Comparison of ENCODE assay signal across 14 cellular contexts in the genomic region with DNA sequence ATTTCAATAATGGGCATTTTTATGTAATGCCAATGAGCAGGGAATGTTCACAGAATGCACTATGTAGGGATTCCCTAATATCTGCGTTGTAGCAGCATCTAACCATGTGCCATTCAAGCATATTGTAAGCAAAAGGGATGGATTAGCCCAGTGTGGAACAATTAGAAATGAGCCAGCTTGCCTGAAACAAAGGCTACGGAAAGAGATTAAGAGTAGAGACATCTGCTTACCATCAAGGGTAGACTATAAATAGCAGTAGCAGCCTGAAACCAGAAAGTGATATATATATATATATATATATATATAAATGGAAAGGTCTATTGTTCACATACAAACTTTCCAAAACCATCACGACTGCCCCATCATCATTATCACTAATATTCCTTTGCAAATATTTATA. TPM values are rescaled to one million over a fixed set of nuclear protein-coding genes. Genes with fewer than 3 reads are reported as not detected.
DNase-seq lines count a peak whose midpoint lies in the region; ATAC-seq, FAIRE-seq and TF ChIP-seq lines count a peak whose summit lies in the region.
"Had no signal": no experiment of that assay in that cellular context is flagged by ENCODE, and none has a peak within 500 bp of the region (broad histone marks: within the 10 kb centered on the region; RNA-seq: fewer than 3 reads in every experiment).

No MANE protein-coding gene starts in this region.

- H3K9me3 ChIP-seq in K562 (replicated peaks; ENCODE audit: control insufficient read depth, insufficient read depth, low read depth, low read length): no peaks in the 10 kb centered on the region
- H3K9me3 ChIP-seq: left ventricle myocardium inferior had no signal

- H3K4me1 ChIP-seq in K562 (replicated peaks in 1 of 2; ENCODE audit: control insufficient read depth in 2 of 2, insufficient read depth in 2 of 2, low read length in 2 of 2): peaks cover 3 to 18% of the 10 kb centered on the region in 2 experiments; a peak in 2 of 5 replicates

- no peak overlapping the region for H3K4me3 ChIP-seq in K562
- H3K4me3 ChIP-seq: left ventricle myocardium inferior had no signal

- WGBS in K562 (ENCODE audit: insufficient coverage, low coverage, missing lambda C conversion rate): 18% methylated on average over 3 of the region's 3 CpGs

- H3K9ac ChIP-seq in K562 (ENCODE audit: insufficient read depth in 1 of 2, low read depth in 2 of 2, low read length in 2 of 2): peak overlapping the region in 1 of 2 experiments; percentile 25; a peak in 1 of 4 replicates

- DNase-seq in K562 (ENCODE audit: extremely low read depth in 1 of 4, low spot score in 3 of 4) (no peak), DMS53 (lab: John Stamatoyannopoulos, UW) (no peak), iPS-NIHi7 (ENCODE audit: extremely low spot score) (no peak)
- no peak for DNase-seq in effector memory CD8-positive, alpha-beta T cell
- no peak for DNase-seq in activated CD4-positive, alpha-beta T cell treated with anti-CD3 and anti-CD28 coated beads for 4 hours
- DNase-seq: effector CD4-positive, alpha-beta T cell; head of caudate nucleus; left ventricle myocardium inferior; NCI-H2081 treated with DMSO at 0.1 percent for 48 hours had no signal

- TF ChIP-seq POLR2A in K562 (conservative IDR thresholded peaks at IDR 0.05): no peak

- H3K36me3 Mint-ChIP-seq in effector memory CD8-positive, alpha-beta T cell (ENCODE audit: insufficient read depth): no peaks in the 10 kb centered on the region

- no TSS peak for BruUV-seq in K562 (replicated peaks; lab: Mats Ljungman, UMichigan)

- TF ChIP-seq RAD21 in K562 (CRISPR knock-in tag; conservative IDR thresholded peaks at IDR 0.05 in 1 of 2, IDR thresholded peaks at IDR 0.05 in 1 of 2): no peak

- H4K20me1 ChIP-seq in K562 (replicated peaks; ENCODE audit: control insufficient read depth, insufficient read depth, low read length): no peaks in the 10 kb centered on the region

- H3K36me3 ChIP-seq in K562 (ENCODE audit: control insufficient read depth, insufficient read depth, low read length): no peaks in the 10 kb centered on the region
- H3K36me3 ChIP-seq: left ventricle myocardium inferior had no signal

- H2AFZ ChIP-seq in K562 (ENCODE audit: low read depth, low read length): peak overlapping the region; percentile 78

- in situ Hi-C loops in K562 (cut with MboI): no loop called here

- TF ChIP-seq CTCF in K562 (IDR thresholded peaks at IDR 0.05 in 2 of 3, conservative IDR thresholded peaks at IDR 0.05 in 1 of 3; ENCODE audit: insufficient read depth in 2 of 3, low read depth in 1 of 3, low read length in 3 of 3): no peak

- H3K9me3 Mint-ChIP-seq in effector memory CD8-positive, alpha-beta T cell: no peaks in the 10 kb centered on the region
- H3K9me3 Mint-ChIP-seq: stimulated activated naive CD8-positive, alpha-beta T cell treated with anti-CD3 and anti-CD28 coated beads, Interleukin-15, Interleukin-2, amounts not matched to agents 100 ng/mL and 50 ng/mL, for 24 hours had no signal

- intact Hi-C loops in K562 (cut with micrococcal nuclease): no loop called here

- peak overlapping the region; percentile 15; the same call in 2 of the 3 replicates for H3K27ac ChIP-seq in K562 (ENCODE audit: extremely low read depth, low read depth, low read length)
- H3K27ac ChIP-seq: left ventricle myocardium inferior had no signal

- H3K27me3 ChIP-seq in K562 (ENCODE audit: control insufficient read depth in 2 of 2, insufficient read depth in 2 of 2, low read length in 2 of 2): no peaks in the 10 kb centered on the region

- TF ChIP-seq EP300 in K562 (IDR thresholded peaks at IDR 0.05; ENCODE audit: low read length): no peak

- no peaks in the 10 kb centered on the region for H3K79me2 ChIP-seq in K562 (ENCODE audit: control insufficient read depth, insufficient read depth, low read length)

- no peak overlapping the region for H3K4me3 Mint-ChIP-seq in effector memory CD8-positive, alpha-beta T cell
- H3K4me3 Mint-ChIP-seq: stimulated activated naive CD8-positive, alpha-beta T cell treated with anti-CD3 and anti-CD28 coated beads, Interleukin-15, Interleukin-2, amounts not matched to agents 100 ng/mL and 50 ng/mL, for 24 hours had no signal

- FAIRE-seq in K562 (lab: Jason Lieb, UNC): no peak
- FAIRE-seq: RCC 7860 had no signal

- POLR2A ChIA-PET in K562 (lab: Yijun Ruan, JAX): interaction anchor here (0.6 kb wide), 1 partner anchor 16 kb away, joined by 3 read pairs; no protein-coding TSS in a partner anchor

- H3K4me2 ChIP-seq in K562 (ENCODE audit: insufficient read depth, low read length): peak overlapping the region; percentile 41

- CTCF ChIA-PET in K562 (lab: Yijun Ruan, JAX; ENCODE audit: low intra/inter-chr PET ratio): no interaction called here

- H3K27me3 Mint-ChIP-seq in effector memory CD8-positive, alpha-beta T cell: peaks cover 6 to 8% of the 10 kb centered on the region in 2 donors
- H3K27me3 Mint-ChIP-seq: stimulated activated naive CD8-positive, alpha-beta T cell treated with anti-CD3 and anti-CD28 coated beads, Interleukin-15, Interleukin-2, amounts not matched to agents 100 ng/mL and 50 ng/mL, for 24 hours had no signal

- H3K9me1 ChIP-seq in K562 (ENCODE audit: control insufficient read depth, insufficient read depth, low read length): no peaks in the 10 kb centered on the region

- no peak overlapping the region for H3K27ac Mint-ChIP-seq in effector memory CD8-positive, alpha-beta T cell
- H3K27ac Mint-ChIP-seq: stimulated activated naive CD8-positive, alpha-beta T cell treated with anti-CD3 and anti-CD28 coated beads, Interleukin-15, Interleukin-2, amounts not matched to agents 100 ng/mL and 50 ng/mL, for 24 hours had no signal

- no peaks in the 10 kb centered on the region for H3K4me1 Mint-ChIP-seq in effector memory CD8-positive, alpha-beta T cell (ENCODE audit: low read depth in 2 of 2)

- ATAC-seq in GM19023 (IDR thresholded peaks at IDR 0.05; ENCODE audit: unreplicated experiment) (peak; percentile 30), GM21825 (IDR thresholded peaks at IDR 0.05; ENCODE audit: unreplicated experiment) (peak; percentile 47), HG03378 (IDR thresholded peaks at IDR 0.05; ENCODE audit: unreplicated experiment) (peak; percentile 38), K562 (no peak)
- ATAC-seq in effector memory CD8-positive, alpha-beta T cell (replicated peaks): no peak

TF ChIP-seq in K562, 482 proteins besides CTCF, POLR2A, EP300 and RAD21 (continues in another document):
- no peak for TF ChIP-seq RB1 (IDR thresholded peaks at IDR 0.05; ENCODE audit: low read depth)
- TF ChIP-seq ZKSCAN8 (CRISPR knock-in tag; IDR thresholded peaks at IDR 0.05): no peak
- TF ChIP-seq, protein P1, sequence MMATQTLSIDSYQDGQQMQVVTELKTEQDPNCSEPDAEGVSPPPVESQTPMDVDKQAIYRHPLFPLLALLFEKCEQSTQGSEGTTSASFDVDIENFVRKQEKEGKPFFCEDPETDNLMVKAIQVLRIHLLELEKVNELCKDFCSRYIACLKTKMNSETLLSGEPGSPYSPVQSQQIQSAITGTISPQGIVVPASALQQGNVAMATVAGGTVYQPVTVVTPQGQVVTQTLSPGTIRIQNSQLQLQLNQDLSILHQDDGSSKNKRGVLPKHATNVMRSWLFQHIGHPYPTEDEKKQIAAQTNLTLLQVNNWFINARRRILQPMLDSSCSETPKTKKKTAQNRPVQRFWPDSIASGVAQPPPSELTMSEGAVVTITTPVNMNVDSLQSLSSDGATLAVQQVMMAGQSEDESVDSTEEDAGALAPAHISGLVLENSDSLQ (IDR thresholded peaks at IDR 0.05): no peak
- TF ChIP-seq FIP1L1 (IDR thresholded peaks at IDR 0.05; ENCODE audit: low read depth, low read length, poor library complexity, severe bottlenecking): no peak
- TF ChIP-seq HMGN3 (IDR thresholded peaks at IDR 0.05; ENCODE audit: borderline replicate concordance, extremely low read depth, insufficient read length, low read depth, low read length): no peak

RNA-seq across cellular contexts. Expression of a gene that starts 31.9 kb away (rescaled TPM):
- total RNA-seq in K562 (2011; cell fraction: chromatin; rRNA removed; ENCODE audit: low replicate concordance): 90.2 and 99.8 TPM in 2 replicates
- total RNA-seq in K562 (2011; cell fraction: nucleolus; rRNA removed): 24.0 and 29.1 TPM in 2 replicates
- total RNA-seq in K562 (2011; cell fraction: nucleoplasm; rRNA removed): 14.7 and 29.8 TPM in 2 replicates
- 12.4 and 13.6 TPM in 2 replicates for total RNA-seq in K562 (2014; rRNA removed)
- total RNA-seq in K562 (2014; rRNA removed; fragmentation: Illumina TruSeq; extraction: Trizol): 21.0 and 22.1 TPM in 2 replicates
- 18.1 and 19.0 TPM in 2 replicates for total RNA-seq in K562 (2015; rRNA removed; fragmentation: Illumina TruSeq; extraction: Trizol)
- 18.9 and 20.5 TPM in 2 replicates for total RNA-seq in K562 (2021)
- 24.9 and 26.1 TPM in 2 replicates for polyA plus RNA-seq in K562 (2011; rRNA removed)
- 8.4 and 14.0 TPM in 2 replicates for polyA plus RNA-seq in K562 (2011; cell fraction: cytosol; rRNA removed)
- polyA plus RNA-seq in K562 (2011; cell fraction: nucleus; rRNA removed): 30.7 and 32.9 TPM in 2 replicates
- 6.1 and 11.1 TPM in 2 replicates for polyA plus RNA-seq in K562 (2012)
- 12.9 and 14.4 TPM in 2 replicates for polyA plus RNA-seq in K562 (2014; fragmentation: Illumina TruSeq; extraction: Trizol)
- polyA plus RNA-seq in K562 (2014; fragmentation: Nextera tagmentation; extraction: Ambion mirVana): 1 to 10 TPM; 3.3 to 3.9 TPM
- 9.1 and 10.1 TPM in 2 replicates for polyA plus RNA-seq in K562 (2014; rRNA removed)
- polyA minus RNA-seq in K562 (2011; rRNA and poly(A)+ RNA removed): 61.2 and 64.1 TPM in 2 replicates
- polyA minus RNA-seq in K562 (2011; cell fraction: cytosol; rRNA and poly(A)+ RNA removed): 9.6 and 11.6 TPM in 2 replicates
- polyA minus RNA-seq in K562 (2011; cell fraction: nucleus; rRNA and poly(A)+ RNA removed): 28.1 and 44.1 TPM in 2 replicates

RNA-seq across cellular contexts. Expression of a gene that starts 56.9 kb away (rescaled TPM):
- total RNA-seq in K562 (2011; cell fraction: chromatin; rRNA removed; ENCODE audit: low replicate concordance): 8.0 and 26.5 TPM in 2 replicates
- 1.5 and 3.0 TPM in 2 replicates for total RNA-seq in K562 (2011; cell fraction: nucleolus; rRNA removed)
- total RNA-seq in K562 (2011; cell fraction: nucleoplasm; rRNA removed): 6.6 and 7.8 TPM in 2 replicates
- total RNA-seq in K562 (2014; rRNA removed): 13.2 and 14.0 TPM in 2 replicates
- 21.9 and 26.4 TPM in 2 replicates for total RNA-seq in K562 (2014; rRNA removed; fragmentation: Illumina TruSeq; extraction: Trizol)
- total RNA-seq in K562 (2015; rRNA removed; fragmentation: Illumina TruSeq; extraction: Trizol): 21.2 and 21.3 TPM in 2 replicates
- 26.2 and 27.6 TPM in 2 replicates for total RNA-seq in K562 (2021)
- 5.4 and 13.6 TPM in 2 replicates for polyA plus RNA-seq in K562 (2011; rRNA removed)
- 1.8 and 3.3 TPM in 2 replicates for polyA plus RNA-seq in K562 (2011; cell fraction: cytosol; rRNA removed)
- polyA plus RNA-seq in K562 (2011; cell fraction: nucleus; rRNA removed): 2.2 and 5.3 TPM in 2 replicates
- 12.4 and 13.5 TPM in 2 replicates for polyA plus RNA-seq in K562 (2012)
- polyA plus RNA-seq in K562 (2014; fragmentation: Illumina TruSeq; extraction: Trizol): 22.5 and 23.5 TPM in 2 replicates
- polyA plus RNA-seq in K562 (2014; fragmentation: Nextera tagmentation; extraction: Ambion mirVana): 10 to 100 TPM in 1 of 2 experiments, 1 to 10 TPM in 1; 8.3 to 11.4 TPM
- 14.7 and 16.5 TPM in 2 replicates for polyA plus RNA-seq in K562 (2014; rRNA removed)
- 18.8 and 31.0 TPM in 2 replicates for polyA minus RNA-seq in K562 (2011; rRNA and poly(A)+ RNA removed)
- 5.4 and 15.3 TPM in 2 replicates for polyA minus RNA-seq in K562 (2011; cell fraction: cytosol; rRNA and poly(A)+ RNA removed)
- polyA minus RNA-seq in K562 (2011; cell fraction: nucleus; rRNA and poly(A)+ RNA removed): 7.8 and 9.4 TPM in 2 replicates

Comparison
In these comparisons a context has a peak if more than half of its experiments do, and no peak if none do; other contexts are left out.
1. ATAC-seq: peak in GM19023 (single experiment), GM21825 (single experiment) and HG03378 (single experiment); none in K562 (single experiment) and effector memory CD8-positive, alpha-beta T cell (single experiment).